In the genomic region with DNA sequence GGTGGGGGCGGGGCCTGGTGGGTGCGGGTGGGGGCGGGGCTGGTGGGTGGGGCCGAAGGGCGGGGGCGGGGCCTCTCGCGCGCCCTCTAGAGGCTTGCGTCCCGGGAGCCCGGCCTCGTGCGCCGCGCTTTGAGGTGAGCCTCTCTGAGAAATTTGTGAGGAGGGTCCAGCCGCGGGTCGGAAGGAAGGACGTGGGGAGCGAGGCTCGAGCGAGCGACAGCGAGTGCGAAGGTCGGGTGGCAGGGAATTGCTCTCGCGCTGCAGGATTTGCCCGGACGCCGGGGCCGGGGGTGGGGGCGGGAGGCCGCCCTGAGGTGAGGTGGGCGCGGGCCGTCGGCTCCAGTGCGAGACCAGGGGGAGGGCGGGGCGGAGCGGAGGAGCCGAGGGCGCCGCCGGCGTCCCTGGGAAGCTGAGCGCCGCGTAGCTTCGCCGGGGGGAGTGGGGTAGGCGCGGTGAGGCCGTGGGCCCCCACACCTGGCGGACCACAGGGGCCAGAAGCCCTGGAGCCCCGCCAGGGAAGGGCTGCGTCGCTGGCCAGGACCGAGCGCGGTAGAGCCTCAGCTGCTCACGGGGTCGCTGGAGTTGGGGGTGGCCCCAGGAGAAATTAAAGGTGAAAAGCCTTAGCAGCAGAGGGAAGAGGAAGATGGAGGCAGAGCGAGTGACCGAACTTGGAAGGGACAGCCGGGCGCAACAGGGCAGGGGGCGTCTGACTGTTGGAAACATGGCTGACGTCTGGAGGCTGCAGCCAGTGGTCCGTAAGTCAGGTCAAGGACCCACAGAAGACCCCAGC, we compare ENCODE assay signal across 1 cellular context.
TF ChIP-seq lines count a peak whose summit lies in the region.

No MANE protein-coding gene starts in this region.

TF ChIP-seq in K562, 482 proteins besides CTCF, POLR2A, EP300 and RAD21 (continued from another document and continues in another):
- TF ChIP-seq, protein P1, sequence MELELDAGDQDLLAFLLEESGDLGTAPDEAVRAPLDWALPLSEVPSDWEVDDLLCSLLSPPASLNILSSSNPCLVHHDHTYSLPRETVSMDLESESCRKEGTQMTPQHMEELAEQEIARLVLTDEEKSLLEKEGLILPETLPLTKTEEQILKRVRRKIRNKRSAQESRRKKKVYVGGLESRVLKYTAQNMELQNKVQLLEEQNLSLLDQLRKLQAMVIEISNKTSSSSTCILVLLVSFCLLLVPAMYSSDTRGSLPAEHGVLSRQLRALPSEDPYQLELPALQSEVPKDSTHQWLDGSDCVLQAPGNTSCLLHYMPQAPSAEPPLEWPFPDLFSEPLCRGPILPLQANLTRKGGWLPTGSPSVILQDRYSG (tag; conservative IDR thresholded peaks at IDR 0.05; ENCODE audit: low read depth), result no peak
- peak; percentile 50; the same call in 1 of the 2 replicates for TF ChIP-seq NFIC (IDR thresholded peaks at IDR 0.05)
- TF ChIP-seq SP1 (CRISPR knock-in tag; IDR thresholded peaks at IDR 0.05), result peak; percentile 77; the same call in 1 of the 2 replicates
- TF ChIP-seq, protein P2, sequence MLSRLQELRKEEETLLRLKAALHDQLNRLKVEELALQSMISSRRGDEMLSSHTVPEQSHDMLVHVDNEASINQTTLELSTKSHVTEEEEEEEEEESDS (CRISPR knock-in tag; IDR thresholded peaks at IDR 0.05), result no peak
- TF ChIP-seq ZNF436 (CRISPR knock-in tag; IDR thresholded peaks at IDR 0.05), result no peak
- TF ChIP-seq TCF7 (IDR thresholded peaks at IDR 0.05; ENCODE audit: borderline replicate concordance), result 0 out of 2 replicates have a peak, but pooled peaks have one; percentile 10
- TF ChIP-seq ETV5 (CRISPR knock-in tag; IDR thresholded peaks at IDR 0.05; ENCODE audit: low read depth), result no peak
- TF ChIP-seq ZNF274 (IDR thresholded peaks at IDR 0.05; ENCODE audit: borderline replicate concordance, low read depth, low read length), result no peak
- TF ChIP-seq PHF21A (IDR thresholded peaks at IDR 0.05; ENCODE audit: borderline replicate concordance, low read depth), result no peak
- no peak for TF ChIP-seq ZNF780A (CRISPR knock-in tag; IDR thresholded peaks at IDR 0.05)
- TF ChIP-seq POLR2G (IDR thresholded peaks at IDR 0.05; ENCODE audit: low read depth, low read length), result peak; percentile 79
- TF ChIP-seq CXXC5 (CRISPR knock-in tag; IDR thresholded peaks at IDR 0.05), result peak; percentile 67
- TF ChIP-seq FOXA1 (IDR thresholded peaks at IDR 0.05; ENCODE audit: borderline replicate concordance), result no peak
- no peak for TF ChIP-seq THRAP3 (IDR thresholded peaks at IDR 0.05; ENCODE audit: borderline replicate concordance)
- TF ChIP-seq CBX8 (IDR thresholded peaks at IDR 0.05; ENCODE audit: borderline replicate concordance, extremely low read depth, low read depth, low read length, poor library complexity, severe bottlenecking), result no peak
- no peak for TF ChIP-seq MAFF (IDR thresholded peaks at IDR 0.05; ENCODE audit: low read length)
- TF ChIP-seq, protein P3, sequence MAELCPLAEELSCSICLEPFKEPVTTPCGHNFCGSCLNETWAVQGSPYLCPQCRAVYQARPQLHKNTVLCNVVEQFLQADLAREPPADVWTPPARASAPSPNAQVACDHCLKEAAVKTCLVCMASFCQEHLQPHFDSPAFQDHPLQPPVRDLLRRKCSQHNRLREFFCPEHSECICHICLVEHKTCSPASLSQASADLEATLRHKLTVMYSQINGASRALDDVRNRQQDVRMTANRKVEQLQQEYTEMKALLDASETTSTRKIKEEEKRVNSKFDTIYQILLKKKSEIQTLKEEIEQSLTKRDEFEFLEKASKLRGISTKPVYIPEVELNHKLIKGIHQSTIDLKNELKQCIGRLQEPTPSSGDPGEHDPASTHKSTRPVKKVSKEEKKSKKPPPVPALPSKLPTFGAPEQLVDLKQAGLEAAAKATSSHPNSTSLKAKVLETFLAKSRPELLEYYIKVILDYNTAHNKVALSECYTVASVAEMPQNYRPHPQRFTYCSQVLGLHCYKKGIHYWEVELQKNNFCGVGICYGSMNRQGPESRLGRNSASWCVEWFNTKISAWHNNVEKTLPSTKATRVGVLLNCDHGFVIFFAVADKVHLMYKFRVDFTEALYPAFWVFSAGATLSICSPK (IDR thresholded peaks at IDR 0.05; ENCODE audit: borderline replicate concordance), result no peak
- 0 out of 4 replicates have a peak, but pooled peaks of 1 of the 2 experiments have one; percentile 30 for TF ChIP-seq TRIM24 (IDR thresholded peaks at IDR 0.05)
- TF ChIP-seq, protein P4, sequence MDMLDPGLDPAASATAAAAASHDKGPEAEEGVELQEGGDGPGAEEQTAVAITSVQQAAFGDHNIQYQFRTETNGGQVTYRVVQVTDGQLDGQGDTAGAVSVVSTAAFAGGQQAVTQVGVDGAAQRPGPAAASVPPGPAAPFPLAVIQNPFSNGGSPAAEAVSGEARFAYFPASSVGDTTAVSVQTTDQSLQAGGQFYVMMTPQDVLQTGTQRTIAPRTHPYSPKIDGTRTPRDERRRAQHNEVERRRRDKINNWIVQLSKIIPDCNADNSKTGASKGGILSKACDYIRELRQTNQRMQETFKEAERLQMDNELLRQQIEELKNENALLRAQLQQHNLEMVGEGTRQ (CRISPR knock-in tag; IDR thresholded peaks at IDR 0.05), result no peak
- TF ChIP-seq CEBPG (CRISPR knock-in tag; IDR thresholded peaks at IDR 0.05), result no peak; the same call in 1 of the 2 replicates
- no peak for TF ChIP-seq CEBPG (tag; conservative IDR thresholded peaks at IDR 0.05 in 1 of 2, IDR thresholded peaks at IDR 0.05 in 1 of 2)
- TF ChIP-seq, protein P5, sequence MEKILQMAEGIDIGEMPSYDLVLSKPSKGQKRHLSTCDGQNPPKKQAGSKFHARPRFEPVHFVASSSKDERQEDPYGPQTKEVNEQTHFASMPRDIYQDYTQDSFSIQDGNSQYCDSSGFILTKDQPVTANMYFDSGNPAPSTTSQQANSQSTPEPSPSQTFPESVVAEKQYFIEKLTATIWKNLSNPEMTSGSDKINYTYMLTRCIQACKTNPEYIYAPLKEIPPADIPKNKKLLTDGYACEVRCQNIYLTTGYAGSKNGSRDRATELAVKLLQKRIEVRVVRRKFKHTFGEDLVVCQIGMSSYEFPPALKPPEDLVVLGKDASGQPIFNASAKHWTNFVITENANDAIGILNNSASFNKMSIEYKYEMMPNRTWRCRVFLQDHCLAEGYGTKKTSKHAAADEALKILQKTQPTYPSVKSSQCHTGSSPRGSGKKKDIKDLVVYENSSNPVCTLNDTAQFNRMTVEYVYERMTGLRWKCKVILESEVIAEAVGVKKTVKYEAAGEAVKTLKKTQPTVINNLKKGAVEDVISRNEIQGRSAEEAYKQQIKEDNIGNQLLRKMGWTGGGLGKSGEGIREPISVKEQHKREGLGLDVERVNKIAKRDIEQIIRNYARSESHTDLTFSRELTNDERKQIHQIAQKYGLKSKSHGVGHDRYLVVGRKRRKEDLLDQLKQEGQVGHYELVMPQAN (IDR thresholded peaks at IDR 0.05; ENCODE audit: borderline replicate concordance), result peak; percentile 74; the same call in 1 of the 2 replicates
- TF ChIP-seq, protein P6, sequence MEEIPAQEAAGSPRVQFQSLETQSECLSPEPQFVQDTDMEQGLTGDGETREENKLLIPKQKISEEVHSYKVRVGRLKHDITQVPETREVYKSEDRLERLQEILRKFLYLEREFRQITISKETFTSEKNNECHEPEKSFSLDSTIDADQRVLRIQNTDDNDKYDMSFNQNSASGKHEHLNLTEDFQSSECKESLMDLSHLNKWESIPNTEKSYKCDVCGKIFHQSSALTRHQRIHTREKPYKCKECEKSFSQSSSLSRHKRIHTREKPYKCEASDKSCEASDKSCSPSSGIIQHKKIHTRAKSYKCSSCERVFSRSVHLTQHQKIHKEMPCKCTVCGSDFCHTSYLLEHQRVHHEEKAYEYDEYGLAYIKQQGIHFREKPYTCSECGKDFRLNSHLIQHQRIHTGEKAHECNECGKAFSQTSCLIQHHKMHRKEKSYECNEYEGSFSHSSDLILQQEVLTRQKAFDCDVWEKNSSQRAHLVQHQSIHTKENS (CRISPR knock-in tag; IDR thresholded peaks at IDR 0.05), result no peak
- TF ChIP-seq, protein P7, sequence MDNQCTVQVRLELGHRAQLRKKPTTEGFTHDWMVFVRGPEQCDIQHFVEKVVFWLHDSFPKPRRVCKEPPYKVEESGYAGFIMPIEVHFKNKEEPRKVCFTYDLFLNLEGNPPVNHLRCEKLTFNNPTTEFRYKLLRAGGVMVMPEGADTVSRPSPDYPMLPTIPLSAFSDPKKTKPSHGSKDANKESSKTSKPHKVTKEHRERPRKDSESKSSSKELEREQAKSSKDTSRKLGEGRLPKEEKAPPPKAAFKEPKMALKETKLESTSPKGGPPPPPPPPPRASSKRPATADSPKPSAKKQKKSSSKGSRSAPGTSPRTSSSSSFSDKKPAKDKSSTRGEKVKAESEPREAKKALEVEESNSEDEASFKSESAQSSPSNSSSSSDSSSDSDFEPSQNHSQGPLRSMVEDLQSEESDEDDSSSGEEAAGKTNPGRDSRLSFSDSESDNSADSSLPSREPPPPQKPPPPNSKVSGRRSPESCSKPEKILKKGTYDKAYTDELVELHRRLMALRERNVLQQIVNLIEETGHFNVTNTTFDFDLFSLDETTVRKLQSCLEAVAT (IDR thresholded peaks at IDR 0.05), result no peak
- peak; percentile 63; the same call in 1 of the 2 replicates for TF ChIP-seq ZNF232 (CRISPR knock-in tag; IDR thresholded peaks at IDR 0.05)
- TF ChIP-seq, protein P8, sequence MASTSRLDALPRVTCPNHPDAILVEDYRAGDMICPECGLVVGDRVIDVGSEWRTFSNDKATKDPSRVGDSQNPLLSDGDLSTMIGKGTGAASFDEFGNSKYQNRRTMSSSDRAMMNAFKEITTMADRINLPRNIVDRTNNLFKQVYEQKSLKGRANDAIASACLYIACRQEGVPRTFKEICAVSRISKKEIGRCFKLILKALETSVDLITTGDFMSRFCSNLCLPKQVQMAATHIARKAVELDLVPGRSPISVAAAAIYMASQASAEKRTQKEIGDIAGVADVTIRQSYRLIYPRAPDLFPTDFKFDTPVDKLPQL (IDR thresholded peaks at IDR 0.05; ENCODE audit: extremely low read depth, insufficient read length), result no peak
- TF ChIP-seq, protein P9, sequence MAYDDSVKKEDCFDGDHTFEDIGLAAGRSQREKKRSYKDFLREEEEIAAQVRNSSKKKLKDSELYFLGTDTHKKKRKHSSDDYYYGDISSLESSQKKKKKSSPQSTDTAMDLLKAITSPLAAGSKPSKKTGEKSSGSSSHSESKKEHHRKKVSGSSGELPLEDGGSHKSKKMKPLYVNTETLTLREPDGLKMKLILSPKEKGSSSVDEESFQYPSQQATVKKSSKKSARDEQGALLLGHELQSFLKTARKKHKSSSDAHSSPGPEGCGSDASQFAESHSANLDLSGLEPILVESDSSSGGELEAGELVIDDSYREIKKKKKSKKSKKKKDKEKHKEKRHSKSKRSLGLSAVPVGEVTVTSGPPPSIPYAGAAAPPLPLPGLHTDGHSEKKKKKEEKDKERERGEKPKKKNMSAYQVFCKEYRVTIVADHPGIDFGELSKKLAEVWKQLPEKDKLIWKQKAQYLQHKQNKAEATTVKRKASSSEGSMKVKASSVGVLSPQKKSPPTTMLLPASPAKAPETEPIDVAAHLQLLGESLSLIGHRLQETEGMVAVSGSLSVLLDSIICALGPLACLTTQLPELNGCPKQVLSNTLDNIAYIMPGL (CRISPR knock-in tag; IDR thresholded peaks at IDR 0.05), result peak; percentile 77; the same call in 1 of the 2 replicates
- TF ChIP-seq PYGO2 (tag; IDR thresholded peaks at IDR 0.05), result no peak
- no peak for TF ChIP-seq ZNF143 (CRISPR knock-in tag; IDR thresholded peaks at IDR 0.05)
- TF ChIP-seq ERF (CRISPR knock-in tag; IDR thresholded peaks at IDR 0.05), result no peak
- TF ChIP-seq, protein P10, sequence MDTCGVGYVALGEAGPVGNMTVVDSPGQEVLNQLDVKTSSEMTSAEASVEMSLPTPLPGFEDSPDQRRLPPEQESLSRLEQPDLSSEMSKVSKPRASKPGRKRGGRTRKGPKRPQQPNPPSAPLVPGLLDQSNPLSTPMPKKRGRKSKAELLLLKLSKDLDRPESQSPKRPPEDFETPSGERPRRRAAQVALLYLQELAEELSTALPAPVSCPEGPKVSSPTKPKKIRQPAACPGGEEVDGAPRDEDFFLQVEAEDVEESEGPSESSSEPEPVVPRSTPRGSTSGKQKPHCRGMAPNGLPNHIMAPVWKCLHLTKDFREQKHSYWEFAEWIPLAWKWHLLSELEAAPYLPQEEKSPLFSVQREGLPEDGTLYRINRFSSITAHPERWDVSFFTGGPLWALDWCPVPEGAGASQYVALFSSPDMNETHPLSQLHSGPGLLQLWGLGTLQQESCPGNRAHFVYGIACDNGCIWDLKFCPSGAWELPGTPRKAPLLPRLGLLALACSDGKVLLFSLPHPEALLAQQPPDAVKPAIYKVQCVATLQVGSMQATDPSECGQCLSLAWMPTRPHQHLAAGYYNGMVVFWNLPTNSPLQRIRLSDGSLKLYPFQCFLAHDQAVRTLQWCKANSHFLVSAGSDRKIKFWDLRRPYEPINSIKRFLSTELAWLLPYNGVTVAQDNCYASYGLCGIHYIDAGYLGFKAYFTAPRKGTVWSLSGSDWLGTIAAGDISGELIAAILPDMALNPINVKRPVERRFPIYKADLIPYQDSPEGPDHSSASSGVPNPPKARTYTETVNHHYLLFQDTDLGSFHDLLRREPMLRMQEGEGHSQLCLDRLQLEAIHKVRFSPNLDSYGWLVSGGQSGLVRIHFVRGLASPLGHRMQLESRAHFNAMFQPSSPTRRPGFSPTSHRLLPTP (IDR thresholded peaks at IDR 0.05; ENCODE audit: borderline replicate concordance, extremely low read depth, insufficient read length), result no peak
- TF ChIP-seq OTX1 (CRISPR knock-in tag; IDR thresholded peaks at IDR 0.05), result no peak
- TF ChIP-seq ARNT (IDR thresholded peaks at IDR 0.05), result no peak
- TF ChIP-seq CBFA2T2 (conservative IDR thresholded peaks at IDR 0.05), result no peak
- no peak for TF ChIP-seq ZNF347 (CRISPR knock-in tag; IDR thresholded peaks at IDR 0.05; ENCODE audit: low read depth)
- TF ChIP-seq, protein P11, sequence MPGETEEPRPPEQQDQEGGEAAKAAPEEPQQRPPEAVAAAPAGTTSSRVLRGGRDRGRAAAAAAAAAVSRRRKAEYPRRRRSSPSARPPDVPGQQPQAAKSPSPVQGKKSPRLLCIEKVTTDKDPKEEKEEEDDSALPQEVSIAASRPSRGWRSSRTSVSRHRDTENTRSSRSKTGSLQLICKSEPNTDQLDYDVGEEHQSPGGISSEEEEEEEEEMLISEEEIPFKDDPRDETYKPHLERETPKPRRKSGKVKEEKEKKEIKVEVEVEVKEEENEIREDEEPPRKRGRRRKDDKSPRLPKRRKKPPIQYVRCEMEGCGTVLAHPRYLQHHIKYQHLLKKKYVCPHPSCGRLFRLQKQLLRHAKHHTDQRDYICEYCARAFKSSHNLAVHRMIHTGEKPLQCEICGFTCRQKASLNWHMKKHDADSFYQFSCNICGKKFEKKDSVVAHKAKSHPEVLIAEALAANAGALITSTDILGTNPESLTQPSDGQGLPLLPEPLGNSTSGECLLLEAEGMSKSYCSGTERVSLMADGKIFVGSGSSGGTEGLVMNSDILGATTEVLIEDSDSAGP (CRISPR knock-in tag; IDR thresholded peaks at IDR 0.05), result no peak
- no peak for TF ChIP-seq LCOR (CRISPR knock-in tag; IDR thresholded peaks at IDR 0.05)
- no peak for TF ChIP-seq HNRNPL (IDR thresholded peaks at IDR 0.05; ENCODE audit: low read depth, low read length)
- no peak for TF ChIP-seq ZNF717 (CRISPR knock-in tag; IDR thresholded peaks at IDR 0.05)
- no peak for TF ChIP-seq BRCA1 (IDR thresholded peaks at IDR 0.05)
- TF ChIP-seq BRCA1 (CRISPR knock-in tag; IDR thresholded peaks at IDR 0.05), result no peak
- no peak for TF ChIP-seq ZNF239 (CRISPR knock-in tag; IDR thresholded peaks at IDR 0.05)
- TF ChIP-seq YY1 (IDR thresholded peaks at IDR 0.05; ENCODE audit: borderline replicate concordance in 1 of 3, control insufficient read depth in 1 of 3, extremely low read depth in 1 of 3, insufficient read depth in 3 of 3, insufficient read length in 1 of 3, insufficient replicate concordance in 2 of 3, low read depth in 1 of 3, low read length in 2 of 3), result peak; percentile 31 to 58 (median 52)
- TF ChIP-seq KDM4B (IDR thresholded peaks at IDR 0.05; ENCODE audit: borderline replicate concordance in 2 of 2, low read depth in 1 of 2), result no peak
- TF ChIP-seq SMAD3 (CRISPR knock-in tag; conservative IDR thresholded peaks at IDR 0.05), result no peak
- TF ChIP-seq GATAD2B (IDR thresholded peaks at IDR 0.05; ENCODE audit: borderline replicate concordance), result no peak
- TF ChIP-seq ZNF668 (CRISPR knock-in tag; IDR thresholded peaks at IDR 0.05), result no peak
- no peak for TF ChIP-seq HDGF (IDR thresholded peaks at IDR 0.05)
